ENCODE assay signal across 1 cellular context in the genomic region with DNA sequence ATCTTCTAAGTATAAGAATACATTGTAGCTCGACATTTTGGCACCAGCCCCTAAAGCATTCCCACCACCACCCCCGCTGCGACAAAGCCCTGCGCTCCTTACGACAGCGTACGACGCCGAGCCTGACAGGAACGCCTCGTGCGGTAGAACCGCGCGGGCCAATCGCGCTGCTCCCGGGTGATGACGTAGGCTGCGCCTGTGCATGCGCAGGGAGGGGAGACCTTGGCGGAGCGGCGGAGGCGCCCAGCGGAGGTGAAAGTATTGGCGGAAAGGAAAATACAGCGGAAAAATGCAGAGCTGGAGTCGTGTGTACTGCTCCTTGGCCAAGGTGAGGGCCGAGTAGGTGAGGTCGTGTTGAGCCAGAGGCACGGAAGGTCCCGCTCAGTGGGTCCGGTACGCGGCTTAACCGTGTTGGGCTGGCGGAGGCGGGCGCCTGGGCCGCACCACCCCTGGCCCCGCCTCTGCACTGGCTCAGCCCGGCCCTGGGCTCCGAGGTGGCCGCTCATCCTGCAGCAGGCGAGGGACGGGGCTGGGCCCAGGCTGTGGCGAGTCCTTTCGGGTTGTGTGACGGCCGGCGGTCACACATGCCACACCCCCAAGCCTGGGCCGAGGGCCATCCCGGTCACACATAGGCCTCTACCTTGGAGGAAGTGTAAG.
TF ChIP-seq lines count a peak whose summit lies in the region.

A gene with protein sequence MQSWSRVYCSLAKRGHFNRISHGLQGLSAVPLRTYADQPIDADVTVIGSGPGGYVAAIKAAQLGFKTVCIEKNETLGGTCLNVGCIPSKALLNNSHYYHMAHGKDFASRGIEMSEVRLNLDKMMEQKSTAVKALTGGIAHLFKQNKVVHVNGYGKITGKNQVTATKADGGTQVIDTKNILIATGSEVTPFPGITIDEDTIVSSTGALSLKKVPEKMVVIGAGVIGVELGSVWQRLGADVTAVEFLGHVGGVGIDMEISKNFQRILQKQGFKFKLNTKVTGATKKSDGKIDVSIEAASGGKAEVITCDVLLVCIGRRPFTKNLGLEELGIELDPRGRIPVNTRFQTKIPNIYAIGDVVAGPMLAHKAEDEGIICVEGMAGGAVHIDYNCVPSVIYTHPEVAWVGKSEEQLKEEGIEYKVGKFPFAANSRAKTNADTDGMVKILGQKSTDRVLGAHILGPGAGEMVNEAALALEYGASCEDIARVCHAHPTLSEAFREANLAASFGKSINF (plus strand): TSS at position 222 of the 657 bp plus-strand sequence. CDS start 68 bp downstream, at position 290.

TF ChIP-seq in HCT116, 20 proteins besides CTCF, POLR2A, EP300 and RAD21 (continued from another document):
- TF ChIP-seq, protein P1, sequence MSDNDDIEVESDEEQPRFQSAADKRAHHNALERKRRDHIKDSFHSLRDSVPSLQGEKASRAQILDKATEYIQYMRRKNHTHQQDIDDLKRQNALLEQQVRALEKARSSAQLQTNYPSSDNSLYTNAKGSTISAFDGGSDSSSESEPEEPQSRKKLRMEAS (IDR thresholded peaks at IDR 0.05) = peak; percentile 90
- TF ChIP-seq YY1 (IDR thresholded peaks at IDR 0.05; ENCODE audit: extremely low read depth, insufficient replicate concordance, low read depth, low read length) (peak; percentile 23), CBX3 (IDR thresholded peaks at IDR 0.05; ENCODE audit: low read depth) (no peak), ZFX (IDR thresholded peaks at IDR 0.05) (peak; percentile 96)
